In the genomic region with DNA sequence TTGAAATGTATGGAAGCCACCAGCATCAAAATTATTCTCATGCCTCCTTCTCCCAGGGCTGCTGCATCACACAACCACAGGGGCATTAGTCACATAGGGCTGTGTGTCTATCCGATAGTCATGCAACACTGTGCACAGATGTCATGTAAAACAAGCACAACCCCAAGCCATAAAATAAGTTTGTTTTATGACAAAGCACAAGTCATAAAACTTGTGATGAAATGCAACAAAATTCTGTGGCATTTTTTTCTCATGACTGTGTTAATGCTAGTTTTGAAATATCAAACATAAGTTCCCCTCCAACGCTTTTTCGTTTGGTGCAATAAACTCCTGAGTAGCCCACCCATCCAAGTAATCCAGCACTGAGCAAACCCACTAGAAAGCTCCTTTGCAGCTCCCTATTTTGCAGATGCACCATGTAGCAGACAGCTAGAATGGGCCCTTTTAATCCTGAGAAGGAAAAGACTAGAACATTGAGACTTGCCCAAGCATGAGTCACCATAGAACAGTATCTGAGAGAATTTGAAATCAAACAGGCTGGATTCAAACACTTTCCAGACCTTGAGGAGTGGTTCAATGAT, we compare ENCODE assay signal across 14 cellular contexts.
DNase-seq lines count a peak whose midpoint lies in the region; ATAC-seq and TF ChIP-seq lines count a peak whose summit lies in the region.
"Had no signal": no experiment of that assay in that cellular context is flagged by ENCODE, and none has a peak within 500 bp of the region (broad histone marks: within the 10 kb centered on the region; RNA-seq: fewer than 3 reads in every experiment).

No MANE protein-coding gene starts in this region.

- H3K27me3 ChIP-seq in colonic mucosa, result no peaks in the 10 kb centered on the region

- no peak for ATAC-seq in GM19397 (IDR thresholded peaks at IDR 0.05; ENCODE audit: unreplicated experiment)
- ATAC-seq: activated T-helper 17 cell treated with anti-CD3 and anti-CD28 coated beads, Interleukin-2, amount 50 U/mL, for 72 hours had no signal

- no peak overlapping the region for H3K9ac ChIP-seq in colonic mucosa (ENCODE audit: low read depth in 2 of 2, low read length in 2 of 2)

- TF ChIP-seq CTCF in CD14-positive monocyte (IDR thresholded peaks at IDR 0.05), result no peak
- no peak for TF ChIP-seq CTCF in NB4 (IDR thresholded peaks at IDR 0.05; ENCODE audit: low read depth, low read length)
- TF ChIP-seq CTCF in colonic mucosa (IDR thresholded peaks at IDR 0.05), result no peak

- H3K9me3 Mint-ChIP-seq in CD14-positive monocyte, result peaks cover 0 to 6% (median 3%) of the 10 kb centered on the region in 7 donors
- H3K9me3 Mint-ChIP-seq: activated T-helper 17 cell treated with anti-CD3 and anti-CD28 coated beads, Interleukin-2, amount 50 U/mL, for 72 hours had no signal

- peak overlapping the region; percentile 67 for H3K27ac ChIP-seq in colonic mucosa

- H3K4me3 Mint-ChIP-seq in CD14-positive monocyte, result no peak overlapping the region
- H3K4me3 Mint-ChIP-seq: activated T-helper 17 cell treated with anti-CD3 and anti-CD28 coated beads, Interleukin-2, amount 50 U/mL, for 72 hours; CD8-positive, alpha-beta memory T cell had no signal

- intact Hi-C loops in CD14-positive monocyte (cut with micrococcal nuclease) (loop anchor here in 1 of 2 donors (5.0 to 10.0 kb wide), 2 partner anchors 133 to 214 kb away; partner anchors contain the start of gene TNPO1), colonic mucosa (cut with DNase I) (no loop called here)

- H3K36me3 ChIP-seq in colonic mucosa, result no peaks in the 10 kb centered on the region

- H3K27me3 Mint-ChIP-seq in CD14-positive monocyte (ENCODE audit: low read depth in 3 of 3), result peaks cover 0 to 1% (median 0%) of the 10 kb centered on the region in 3 donors
- H3K27me3 Mint-ChIP-seq: activated T-helper 17 cell treated with anti-CD3 and anti-CD28 coated beads, Interleukin-2, amount 50 U/mL, for 72 hours had no signal

- H3K36me3 Mint-ChIP-seq in CD14-positive monocyte, result peaks cover 0 to 3% of the 10 kb centered on the region in 2 donors
- H3K36me3 Mint-ChIP-seq: CD8-positive, alpha-beta memory T cell had no signal

- no peak for TF ChIP-seq POLR2A in NB4 (IDR thresholded peaks at IDR 0.05; ENCODE audit: extremely low read depth, insufficient read length)

- H3K4me1 ChIP-seq in colonic mucosa, result peaks cover 27% of the 10 kb centered on the region

- no peaks in the 10 kb centered on the region for H3K9me3 ChIP-seq in colonic mucosa

- H3K4me3 ChIP-seq in NB4 (ENCODE audit: low read depth, low read length) (no peak overlapping the region), colonic mucosa (no peak overlapping the region)

- no peak overlapping the region for H3K27ac Mint-ChIP-seq in CD14-positive monocyte
- H3K27ac Mint-ChIP-seq: activated T-helper 17 cell treated with anti-CD3 and anti-CD28 coated beads, Interleukin-2, amount 50 U/mL, for 72 hours; CD8-positive, alpha-beta memory T cell had no signal

- H3K4me1 Mint-ChIP-seq in CD14-positive monocyte, result no peaks in the 10 kb centered on the region

- DNase-seq in CD14-positive monocyte (ENCODE audit: low spot score), result peak; percentile 70
- peak; percentile 12 for DNase-seq in NB4 (ENCODE audit: low read depth)
- DNase-seq in colonic mucosa, result peak; percentile 51
- DNase-seq in myocyte (ENCODE audit: low read depth), result peak; percentile 66
- DNase-seq in activated CD8-positive, alpha-beta memory T cell treated with anti-CD3 and anti-CD28 coated beads, Interleukin-2, amount 50 U/mL, for 48 hours, result no peak
- no peak for DNase-seq in NCI-H1048 (lab: John Stamatoyannopoulos, UW)
- DNase-seq in NCI-H1092 (lab: John Stamatoyannopoulos, UW), result no peak
- DNase-seq: CD8-positive, alpha-beta memory T cell; effector memory CD4-positive, alpha-beta T cell; left cardiac atrium; NCI-H446 treated with DMSO at 0.1 percent for 48 hours; T-helper 9 cell had no signal

Comparison
In these comparisons a context has a peak if more than half of its experiments do, and no peak if none do; other contexts are left out.
1. DNase-seq: peak in CD14-positive monocyte (single experiment), NB4 (single experiment), colonic mucosa (single experiment) and myocyte (single experiment); none in activated CD8-positive, alpha-beta memory T cell treated with anti-CD3 and anti-CD28 coated beads, Interleukin-2, amount 50 U/mL, for 48 hours (single experiment), NCI-H1048 (single experiment) and NCI-H1092 (single experiment).